ENCODE assay signal across 8 cellular contexts in the genomic region with DNA sequence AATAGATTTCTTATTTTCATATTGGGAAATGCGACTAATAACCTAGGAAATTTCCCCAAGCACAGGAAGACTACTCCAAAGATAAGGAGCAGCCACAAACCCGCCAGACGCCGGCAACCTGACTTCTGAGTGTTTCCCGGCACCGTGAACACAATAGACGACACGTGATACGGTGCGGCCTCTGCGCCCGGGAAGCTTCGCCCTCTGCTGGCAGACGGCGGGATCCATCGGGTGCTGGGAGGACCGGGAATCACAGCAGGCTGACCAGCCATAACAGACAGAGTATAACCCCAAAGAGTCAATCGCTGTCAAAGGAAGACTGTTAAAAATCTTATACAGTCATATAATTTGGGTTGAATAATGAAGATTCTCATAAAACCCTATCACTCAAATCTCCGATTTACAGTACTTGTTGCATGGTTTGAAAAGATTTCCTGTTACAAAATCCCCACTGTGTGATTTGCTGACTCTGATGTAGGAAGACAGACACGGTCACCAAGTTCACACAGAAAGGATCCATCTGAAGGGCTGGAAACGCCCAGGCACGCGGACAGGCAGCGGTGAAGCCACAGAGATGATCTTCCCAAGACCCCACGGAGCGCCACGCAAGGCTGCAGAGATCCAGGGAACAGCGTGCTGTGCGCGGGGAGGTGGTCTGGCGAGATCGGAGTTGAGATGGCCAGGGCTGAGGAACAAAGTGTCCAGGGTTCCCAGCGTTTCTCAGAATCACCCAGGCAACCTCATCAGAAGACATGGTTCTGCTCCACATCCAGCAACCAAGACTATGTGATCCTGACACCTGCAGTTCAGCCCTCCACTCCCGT.
DNase-seq lines count a peak whose midpoint lies in the region; ATAC-seq and TF ChIP-seq lines count a peak whose summit lies in the region.

No MANE protein-coding gene starts in this region.

- H3K27me3 ChIP-seq in BLaER1, result no peaks in the 10 kb centered on the region
- H3K27me3 ChIP-seq in duodenal mucosa (ENCODE audit: control insufficient read depth in 1 of 2, insufficient read depth in 2 of 2, low read length in 2 of 2), result no peaks in the 10 kb centered on the region
- no peaks in the 10 kb centered on the region for H3K27me3 ChIP-seq in lower lobe of right lung (ENCODE audit: low read depth)

- peak; percentile 100 for ATAC-seq in GM19351 (IDR thresholded peaks at IDR 0.05; ENCODE audit: unreplicated experiment)
- ATAC-seq in HG03457 (IDR thresholded peaks at IDR 0.05; ENCODE audit: unreplicated experiment), result peak; percentile 97
- ATAC-seq in lower lobe of right lung, result peak; percentile 96

- no peaks in the 10 kb centered on the region for H3K27me3 Mint-ChIP-seq in activated CD4-positive, alpha-beta memory T cell treated with anti-CD3 and anti-CD28 coated beads for 36 hours

- peak overlapping the region; percentile 87 for H3K27ac ChIP-seq in BLaER1
- H3K27ac ChIP-seq in duodenal mucosa (ENCODE audit: low read depth, low read length), result no peak overlapping the region
- H3K27ac ChIP-seq in lower lobe of right lung, result peak overlapping the region; percentile 44

- DNase-seq in NCI-H510A treated with DMSO at 0.1 percent for 48 hours (lab: John Stamatoyannopoulos, UW) (peak; percentile 86), lower lobe of right lung (peak; percentile 91)
- DNase-seq in activated CD4-positive, alpha-beta memory T cell treated with anti-CD3 and anti-CD28 coated beads for 36 hours, result peak; percentile 90
- peak; percentile 59 to 73 (median 66) for DNase-seq in stimulated activated CD4-positive, alpha-beta T cell treated with anti-CD3 and anti-CD28 coated beads, TNF-alpha, amount 100 ng/mL, for 4 hours (ENCODE audit: low read depth in 3 of 3)

- no peaks in the 10 kb centered on the region for H4K20me1 ChIP-seq in BLaER1

- peak; percentile 97 for TF ChIP-seq CTCF in lower lobe of right lung (IDR thresholded peaks at IDR 0.05)

- H3K36me3 Mint-ChIP-seq in activated CD4-positive, alpha-beta memory T cell treated with anti-CD3 and anti-CD28 coated beads for 36 hours, result peaks cover 11% of the 10 kb centered on the region

- H3K4me3 Mint-ChIP-seq in activated CD4-positive, alpha-beta memory T cell treated with anti-CD3 and anti-CD28 coated beads for 36 hours, result peak overlapping the region; percentile 37

- peak overlapping the region; percentile 42 for H3K27ac Mint-ChIP-seq in activated CD4-positive, alpha-beta memory T cell treated with anti-CD3 and anti-CD28 coated beads for 36 hours

- no peaks in the 10 kb centered on the region for H3K9me3 Mint-ChIP-seq in activated CD4-positive, alpha-beta memory T cell treated with anti-CD3 and anti-CD28 coated beads for 36 hours

- H3K9ac ChIP-seq in BLaER1, result peak overlapping the region; percentile 76
- H3K9ac ChIP-seq in duodenal mucosa (ENCODE audit: low read depth in 1 of 2, low read length in 2 of 2), result no peak overlapping the region

- intact Hi-C loops in activated CD4-positive, alpha-beta memory T cell treated with anti-CD3 and anti-CD28 coated beads for 36 hours (cut with micrococcal nuclease), result loop anchor here (1.0 to 2.0 kb wide), 4 partner anchors 65 to 124 kb away; no protein-coding TSS in a partner anchor
- intact Hi-C loops in lower lobe of right lung (cut with DNase I), result no loop called here

- H3K4me1 Mint-ChIP-seq in activated CD4-positive, alpha-beta memory T cell treated with anti-CD3 and anti-CD28 coated beads for 36 hours (ENCODE audit: low read depth), result peaks cover 20% of the 10 kb centered on the region

- POLR2A ChIA-PET in activated CD4-positive, alpha-beta memory T cell treated with anti-CD3 and anti-CD28 coated beads for 36 hours (lab: Charles Lee), result no interaction called here

- CTCF ChIA-PET in activated CD4-positive, alpha-beta memory T cell treated with anti-CD3 and anti-CD28 coated beads for 36 hours (lab: Charles Lee), result interaction anchor here (0.8 to 2.0 kb wide), 6 partner anchors 38 to 592 kb away, joined by 3 to 12 read pairs (median 4); no protein-coding TSS in a partner anchor

- H3K9me3 ChIP-seq in BLaER1, result peaks cover 8% of the 10 kb centered on the region
- no peaks in the 10 kb centered on the region for H3K9me3 ChIP-seq in duodenal mucosa (ENCODE audit: control insufficient read depth in 1 of 2, low read length in 2 of 2)
- no peaks in the 10 kb centered on the region for H3K9me3 ChIP-seq in lower lobe of right lung

- H3K4me3 ChIP-seq in BLaER1 (peak overlapping the region; percentile 61), duodenal mucosa (ENCODE audit: low read depth in 1 of 2, low read length in 2 of 2) (peak overlapping the region; percentile 33 to 51), lower lobe of right lung (peak overlapping the region; percentile 28)

- peaks cover 38% of the 10 kb centered on the region for H3K36me3 ChIP-seq in BLaER1
- peaks cover 4 to 7% of the 10 kb centered on the region in 2 donors for H3K36me3 ChIP-seq in duodenal mucosa (ENCODE audit: control insufficient read depth in 1 of 2, insufficient read depth in 2 of 2, low read length in 2 of 2)
- H3K36me3 ChIP-seq in lower lobe of right lung, result peaks cover 4% of the 10 kb centered on the region

- peaks cover 23% of the 10 kb centered on the region for H3K4me1 ChIP-seq in BLaER1
- H3K4me1 ChIP-seq in duodenal mucosa (ENCODE audit: control insufficient read depth in 1 of 2, insufficient read depth in 2 of 2, low read length in 2 of 2), result peaks cover 6 to 7% of the 10 kb centered on the region in 2 donors
- peaks cover 10% of the 10 kb centered on the region for H3K4me1 ChIP-seq in lower lobe of right lung

- peak overlapping the region; percentile 94 for H3K4me2 ChIP-seq in BLaER1
